In genomic region chr16:17467923-17468540, GRCh38 we compare ENCODE assay signal across 8 cellular contexts. TPM values are rescaled to one million over a fixed set of nuclear protein-coding genes. Genes with fewer than 3 reads are reported as not detected.
DNase-seq lines count a peak whose midpoint lies in the region; ATAC-seq and TF ChIP-seq lines count a peak whose summit lies in the region.

No MANE protein-coding gene starts in this region.

- no peaks in the 10 kb centered on the region for H3K27me3 Mint-ChIP-seq in activated T-helper 17 cell treated with anti-CD3 and anti-CD28 coated beads, Interleukin-2, amount 50 U/mL, for 72 hours
- peaks cover 14% of the 10 kb centered on the region for H3K27me3 Mint-ChIP-seq in neural progenitor cell (ENCODE audit: insufficient read depth, low read depth)

- peak overlapping the region; percentile 90 for H3K4me3 Mint-ChIP-seq in activated T-helper 17 cell treated with anti-CD3 and anti-CD28 coated beads, Interleukin-2, amount 50 U/mL, for 72 hours
- peak overlapping the region; percentile 89 for H3K4me3 Mint-ChIP-seq in neural progenitor cell

- peak overlapping the region; percentile 99 for H3K4me2 ChIP-seq in neural progenitor cell

- peaks cover 39% of the 10 kb centered on the region for H3K4me1 Mint-ChIP-seq in activated T-helper 17 cell treated with anti-CD3 and anti-CD28 coated beads, Interleukin-2, amount 50 U/mL, for 72 hours
- H3K4me1 Mint-ChIP-seq in neural progenitor cell = peaks cover 47% of the 10 kb centered on the region

- H3F3A ChIP-seq in neural progenitor cell (ENCODE audit: low read depth) = peaks cover 18% of the 10 kb centered on the region

- H3K27ac ChIP-seq in neural progenitor cell = no peak overlapping the region

- no peak overlapping the region for H3K4me3 ChIP-seq in neural progenitor cell

- H4K20me1 ChIP-seq in neural progenitor cell (ENCODE audit: low read depth) = peaks cover 37% of the 10 kb centered on the region

- H3K36me3 Mint-ChIP-seq in activated T-helper 17 cell treated with anti-CD3 and anti-CD28 coated beads, Interleukin-2, amount 50 U/mL, for 72 hours (ENCODE audit: low read depth) = peaks cover 45% of the 10 kb centered on the region
- H3K36me3 Mint-ChIP-seq in neural progenitor cell = peaks cover 2% of the 10 kb centered on the region

- peaks cover 36% of the 10 kb centered on the region for H3K79me2 ChIP-seq in neural progenitor cell (ENCODE audit: low read depth)

- H3K36me3 ChIP-seq in neural progenitor cell = no peaks in the 10 kb centered on the region

- no peaks in the 10 kb centered on the region for H3K9me3 ChIP-seq in neural progenitor cell (ENCODE audit: low read depth)

- H2AFZ ChIP-seq in neural progenitor cell (replicated peaks) = no peak overlapping the region

- H3K9ac ChIP-seq in neural progenitor cell = no peak overlapping the region

- no peak for ATAC-seq in activated T-helper 17 cell treated with anti-CD3 and anti-CD28 coated beads, Interleukin-2, amount 50 U/mL, for 72 hours (replicated peaks)
- ATAC-seq in GM21447 (IDR thresholded peaks at IDR 0.05; ENCODE audit: unreplicated experiment) (no peak), GM19324 (IDR thresholded peaks at IDR 0.05; ENCODE audit: low FRiP score, unreplicated experiment) (no peak)

- H3K27ac Mint-ChIP-seq in activated T-helper 17 cell treated with anti-CD3 and anti-CD28 coated beads, Interleukin-2, amount 50 U/mL, for 72 hours = no peak overlapping the region
- no peak overlapping the region for H3K27ac Mint-ChIP-seq in neural progenitor cell

- DNase-seq in activated CD8-positive, alpha-beta memory T cell treated with anti-CD3 and anti-CD28 coated beads for 24 hours = peak; percentile 76
- DNase-seq in activated CD8-positive, alpha-beta memory T cell treated with anti-CD3 and anti-CD28 coated beads, Interleukin-2, amount 50 U/mL, for 48 hours = no peak
- DNase-seq in NCI-H524 (lab: John Stamatoyannopoulos, UW) (peak; percentile 90 to 93), foreskin melanocyte (peak; percentile 48), neural progenitor cell (ENCODE audit: low spot score) (peak; percentile 84)

- H3K4me1 ChIP-seq in neural progenitor cell = peaks cover 20% of the 10 kb centered on the region

- H3K9me3 Mint-ChIP-seq in activated T-helper 17 cell treated with anti-CD3 and anti-CD28 coated beads, Interleukin-2, amount 50 U/mL, for 72 hours = no peaks in the 10 kb centered on the region
- H3K9me3 Mint-ChIP-seq in neural progenitor cell = peaks cover 2% of the 10 kb centered on the region

- peaks cover 30% of the 10 kb centered on the region for H3K27me3 ChIP-seq in neural progenitor cell

- peak; percentile 89 for TF ChIP-seq CTCF in neural progenitor cell (IDR thresholded peaks at IDR 0.05)

RNA-seq across cellular contexts. Expression of gene XYLT1, which starts 2.7 kb away (rescaled TPM):
- total RNA-seq in activated T-helper 17 cell treated with anti-CD3 and anti-CD28 coated beads, Interleukin-2, amount 50 U/mL, for 72 hours = 10 to 100 TPM; 21.4 to 22.6 TPM
- total RNA-seq in neural progenitor cell (ENCODE audit: low replicate concordance) = 5.9 and 8.2 TPM in 2 replicates
